14 cellular contexts compared by ENCODE assay signal in the genomic region with DNA sequence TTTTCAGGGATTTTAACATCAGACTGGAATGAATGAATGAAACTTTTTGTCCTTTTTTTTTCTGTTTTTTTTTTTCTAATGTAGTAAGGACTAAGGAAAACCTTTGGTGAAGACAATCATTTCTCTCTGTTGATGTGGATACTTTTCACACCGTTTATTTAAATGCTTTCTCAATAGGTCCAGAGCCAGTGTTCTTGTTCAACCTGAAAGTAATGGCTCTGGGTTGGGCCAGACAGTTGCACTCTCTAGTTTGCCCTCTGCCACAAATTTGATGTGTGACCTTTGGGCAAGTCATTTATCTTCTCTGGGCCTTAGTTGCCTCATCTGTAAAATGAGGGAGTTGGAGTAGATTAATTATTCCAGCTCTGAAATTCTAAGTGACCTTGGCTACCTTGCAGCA. TPM values are rescaled to one million over a fixed set of nuclear protein-coding genes. Genes with fewer than 3 reads are reported as not detected.
DNase-seq lines count a peak whose midpoint lies in the region; ATAC-seq lines count a peak whose summit lies in the region.
"Had no signal": no experiment of that assay in that cellular context is flagged by ENCODE, and none has a peak within 500 bp of the region (broad histone marks: within the 10 kb centered on the region; RNA-seq: fewer than 3 reads in every experiment).

No MANE protein-coding gene starts in this region.

- no peak overlapping the region for H3K4me3 Mint-ChIP-seq in T-helper 17 cell
- H3K4me3 Mint-ChIP-seq in natural killer cell treated with Interleukin-12 subunit alpha and Interleukin-12 subunit beta and Interleukin-15 and Interleukin-18, amount 100 ng/mL, for 72 hours, result no peak overlapping the region
- H3K4me3 Mint-ChIP-seq in activated T-helper 17 cell treated with anti-CD3 and anti-CD28 coated beads, Interleukin-2, amount 50 U/mL, for 72 hours, result no peak overlapping the region

- peak in 1 of 2 donors; percentile 75 for ATAC-seq in activated naive CD4-positive, alpha-beta T cell treated with anti-CD3 and anti-CD28 coated beads, Interleukin-2, amount 50 U/mL, for 72 hours
- ATAC-seq in T-helper 17 cell (no peak), HG03442 (IDR thresholded peaks at IDR 0.05; ENCODE audit: unreplicated experiment) (no peak)
- peak; percentile 70 to 78 for ATAC-seq in natural killer cell treated with Interleukin-12 subunit alpha and Interleukin-12 subunit beta and Interleukin-15 and Interleukin-18, amount 100 ng/mL, for 72 hours
- ATAC-seq in activated T-helper 17 cell treated with anti-CD3 and anti-CD28 coated beads, Interleukin-2, amount 50 U/mL, for 72 hours (replicated peaks), result no peak
- ATAC-seq: Right ventricle myocardium inferior had no signal

- H3K27me3 Mint-ChIP-seq in T-helper 17 cell, result no peaks in the 10 kb centered on the region
- no peaks in the 10 kb centered on the region for H3K27me3 Mint-ChIP-seq in natural killer cell treated with Interleukin-12 subunit alpha and Interleukin-12 subunit beta and Interleukin-15 and Interleukin-18, amount 100 ng/mL, for 72 hours
- no peaks in the 10 kb centered on the region for H3K27me3 Mint-ChIP-seq in activated T-helper 17 cell treated with anti-CD3 and anti-CD28 coated beads, Interleukin-2, amount 50 U/mL, for 72 hours

- H3K9me3 Mint-ChIP-seq in activated naive CD4-positive, alpha-beta T cell treated with anti-CD3 and anti-CD28 coated beads, Interleukin-2, amount 50 U/mL, for 72 hours, result peaks cover 16 to 20% of the 10 kb centered on the region in 2 donors
- peaks cover 3% of the 10 kb centered on the region for H3K9me3 Mint-ChIP-seq in natural killer cell treated with Interleukin-12 subunit alpha and Interleukin-12 subunit beta and Interleukin-15 and Interleukin-18, amount 100 ng/mL, for 72 hours
- H3K9me3 Mint-ChIP-seq in activated T-helper 17 cell treated with anti-CD3 and anti-CD28 coated beads, Interleukin-2, amount 50 U/mL, for 72 hours, result peaks cover 11% of the 10 kb centered on the region

- H3K27ac Mint-ChIP-seq in activated naive CD4-positive, alpha-beta T cell treated with anti-CD3 and anti-CD28 coated beads, Interleukin-2, amount 50 U/mL, for 72 hours, result peak overlapping the region; percentile 93
- H3K27ac Mint-ChIP-seq in T-helper 17 cell, result peak overlapping the region; percentile 0
- peak overlapping the region in 1 of 2 donors; percentile 18 for H3K27ac Mint-ChIP-seq in natural killer cell treated with Interleukin-12 subunit alpha and Interleukin-12 subunit beta and Interleukin-15 and Interleukin-18, amount 100 ng/mL, for 72 hours
- H3K27ac Mint-ChIP-seq in activated T-helper 17 cell treated with anti-CD3 and anti-CD28 coated beads, Interleukin-2, amount 50 U/mL, for 72 hours, result no peak overlapping the region

- DNase-seq in activated naive CD4-positive, alpha-beta T cell treated with anti-CD3 and anti-CD28 coated beads, Interleukin-2, amount 50 U/mL, for 72 hours (ENCODE audit: low spot score in 2 of 2), result no peak
- no peak for DNase-seq in activated naive CD4-positive, alpha-beta T cell treated with anti-CD3 and anti-CD28 coated beads, Interleukin-2, amount 50 U/mL, for 16 hours
- DNase-seq in T-helper 17 cell (no peak), OCI-M1 (lab: John Stamatoyannopoulos, UW) (no peak)
- no peak for DNase-seq in natural killer cell treated with Interleukin-12 subunit alpha and Interleukin-12 subunit beta and Interleukin-15 and Interleukin-18, amount 100 ng/mL, for 72 hours (ENCODE audit: low spot score)
- DNase-seq: NCI-H1092, NCI-H146, NCI-H2081 treated with DMSO at 0.1 percent for 48 hours, NCI-H510A treated with DMSO at 0.1 percent for 48 hours, NCI-H82, Peyer's patch had no signal

- H3K4me1 Mint-ChIP-seq in T-helper 17 cell, result peaks cover 2% of the 10 kb centered on the region
- peaks cover 6 to 14% of the 10 kb centered on the region in 2 donors for H3K4me1 Mint-ChIP-seq in natural killer cell treated with Interleukin-12 subunit alpha and Interleukin-12 subunit beta and Interleukin-15 and Interleukin-18, amount 100 ng/mL, for 72 hours (ENCODE audit: low read depth in 2 of 2)
- H3K4me1 Mint-ChIP-seq in activated T-helper 17 cell treated with anti-CD3 and anti-CD28 coated beads, Interleukin-2, amount 50 U/mL, for 72 hours, result peaks cover 15% of the 10 kb centered on the region

- H3K9me3 ChIP-seq in T-helper 17 cell (ENCODE audit: control insufficient read depth, low read length, poor library complexity, severe bottlenecking), result peaks cover 3% of the 10 kb centered on the region

- peaks cover 38 to 77% of the 10 kb centered on the region in 2 donors for H3K36me3 Mint-ChIP-seq in activated naive CD4-positive, alpha-beta T cell treated with anti-CD3 and anti-CD28 coated beads, Interleukin-2, amount 50 U/mL, for 72 hours
- peaks cover 6% of the 10 kb centered on the region for H3K36me3 Mint-ChIP-seq in T-helper 17 cell (ENCODE audit: low read depth)
- peaks cover 44% of the 10 kb centered on the region for H3K36me3 Mint-ChIP-seq in natural killer cell treated with Interleukin-12 subunit alpha and Interleukin-12 subunit beta and Interleukin-15 and Interleukin-18, amount 100 ng/mL, for 72 hours
- peaks cover 85% of the 10 kb centered on the region for H3K36me3 Mint-ChIP-seq in activated T-helper 17 cell treated with anti-CD3 and anti-CD28 coated beads, Interleukin-2, amount 50 U/mL, for 72 hours (ENCODE audit: low read depth)

RNA-seq across cellular contexts. Expression of a gene that starts 53.4 kb away (rescaled TPM):
- total RNA-seq in activated naive CD4-positive, alpha-beta T cell treated with anti-CD3 and anti-CD28 coated beads, Interleukin-2, amount 50 U/mL, for 72 hours, result 10 to 100 TPM; 86.7 to 90.0 TPM
- total RNA-seq in T-helper 17 cell, result 10 to 100 TPM; 66.7 to 78.6 TPM
- total RNA-seq in natural killer cell treated with Interleukin-12 subunit alpha and Interleukin-12 subunit beta and Interleukin-15 and Interleukin-18, amount 100 ng/mL, for 72 hours, result 10 to 100 TPM; 64.2 to 67.3 TPM
- 10 to 100 TPM; 74.5 to 92.3 TPM for total RNA-seq in activated T-helper 17 cell treated with anti-CD3 and anti-CD28 coated beads, Interleukin-2, amount 50 U/mL, for 72 hours

Comparison
In these comparisons a context has a peak if more than half of its experiments do, and no peak if none do; other contexts are left out.
1. ATAC-seq: peak in natural killer cell treated with Interleukin-12 subunit alpha and Interleukin-12 subunit beta and Interleukin-15 and Interleukin-18, amount 100 ng/mL, for 72 hours (2 of 2); none in T-helper 17 cell (single experiment), HG03442 (single experiment) and activated T-helper 17 cell treated with anti-CD3 and anti-CD28 coated beads, Interleukin-2, amount 50 U/mL, for 72 hours (single experiment).